In genomic region chr16:29977063-29977462, GRCh38 we compare ENCODE assay signal across 13 cellular contexts. TPM values are rescaled to one million over a fixed set of nuclear protein-coding genes. Genes with fewer than 3 reads are reported as not detected.
DNase-seq lines count a peak whose midpoint lies in the region; ATAC-seq and TF ChIP-seq lines count a peak whose summit lies in the region.
"Had no signal": no experiment of that assay in that cellular context is flagged by ENCODE, and none has a peak within 500 bp of the region (broad histone marks: within the 10 kb centered on the region; RNA-seq: fewer than 3 reads in every experiment).

No MANE protein-coding gene starts in this region.

- CTCF ChIA-PET in naive thymus-derived CD4-positive, alpha-beta T cell (lab: Charles Lee), result no interaction called here

- no peak for TF ChIP-seq EP300 in upper lobe of left lung (IDR thresholded peaks at IDR 0.05)

- peaks cover 0 to 2% (median 0%) of the 10 kb centered on the region in 11 donors for H3K9me3 Mint-ChIP-seq in naive thymus-derived CD4-positive, alpha-beta T cell

- H3K4me1 ChIP-seq in heart right ventricle, result peaks cover 5 to 70% (median 56%) of the 10 kb centered on the region in 9 donors
- H3K4me1 ChIP-seq in naive thymus-derived CD4-positive, alpha-beta T cell (ENCODE audit: control insufficient read depth in 2 of 2, insufficient read depth in 2 of 2, low read length in 2 of 2), result peaks cover 20 to 23% of the 10 kb centered on the region in 2 donors
- H3K4me1 ChIP-seq in upper lobe of left lung, result peaks cover 31 to 55% (median 49%) of the 10 kb centered on the region in 4 donors

- TF ChIP-seq CTCF in heart right ventricle (IDR thresholded peaks at IDR 0.05) (no peak), upper lobe of left lung (IDR thresholded peaks at IDR 0.05) (no peak)

- H3K36me3 ChIP-seq in heart right ventricle (peaks cover 0 to 56% (median 42%) of the 10 kb centered on the region in 9 donors), upper lobe of left lung (peaks cover 38 to 51% (median 42%) of the 10 kb centered on the region in 4 donors)
- peaks cover 12 to 49% (median 14%) of the 10 kb centered on the region in 3 experiments for H3K36me3 ChIP-seq in naive thymus-derived CD4-positive, alpha-beta T cell (ENCODE audit: control insufficient read depth in 2 of 3, insufficient read depth in 3 of 3, low read length in 3 of 3)

- H3K27ac ChIP-seq in heart right ventricle (peak overlapping the region; percentile 55 to 100 (median 94)), upper lobe of left lung (peak overlapping the region; percentile 93 to 98 (median 96))
- no peak overlapping the region for H3K27ac ChIP-seq in naive thymus-derived CD4-positive, alpha-beta T cell (ENCODE audit: low read depth, low read length)

- no peaks in the 10 kb centered on the region for H3K27me3 ChIP-seq in heart right ventricle
- no peaks in the 10 kb centered on the region for H3K27me3 ChIP-seq in naive thymus-derived CD4-positive, alpha-beta T cell (ENCODE audit: control insufficient read depth in 2 of 2, insufficient read depth in 2 of 2, low read length in 2 of 2)
- H3K27me3 ChIP-seq in upper lobe of left lung, result no peaks in the 10 kb centered on the region

- no peaks in the 10 kb centered on the region for H3K9me3 ChIP-seq in heart right ventricle
- no peaks in the 10 kb centered on the region for H3K9me3 ChIP-seq in naive thymus-derived CD4-positive, alpha-beta T cell (ENCODE audit: control insufficient read depth in 2 of 3, low read length in 3 of 3)
- no peaks in the 10 kb centered on the region for H3K9me3 ChIP-seq in upper lobe of left lung

- DNase-seq in heart right ventricle (peak in 1 of 2 donors; percentile 53), left cardiac atrium (no peak), ecto neural progenitor cell (ENCODE audit: low spot score) (peak; percentile 36), upper lobe of left lung (no peak)
- DNase-seq in naive thymus-derived CD4-positive, alpha-beta T cell, result no peak
- no peak for DNase-seq in activated CD4-positive, alpha-beta T cell treated with anti-CD3 and anti-CD28 coated beads for 1 hour
- DNase-seq: activated naive CD4-positive, alpha-beta T cell treated with anti-CD3 and anti-CD28 coated beads, Interleukin-2, amount 50 U/mL, for 16 hours; GF-D8; NCI-H1105 treated with DMSO at 0.1 percent for 48 hours; NCI-H524 treated with DMSO at 0.1 percent for 48 hours; stimulated activated CD4-positive, alpha-beta T cell treated with anti-CD3 and anti-CD28 coated beads, Interleukin-4, amount 100 ng/mL, for 24 hours had no signal

- ATAC-seq in heart right ventricle (peak in 3 of 8 donors; percentile 6 to 19 (median 12)), left cardiac atrium (no peak), upper lobe of left lung (ENCODE audit: low FRiP score in 2 of 2) (no peak), GM18502 (IDR thresholded peaks at IDR 0.05; ENCODE audit: poor library complexity, unreplicated experiment) (no peak), HG03280 (IDR thresholded peaks at IDR 0.05; ENCODE audit: unreplicated experiment) (no peak)
- no peak for ATAC-seq in naive thymus-derived CD4-positive, alpha-beta T cell

- peaks cover 23 to 39% (median 37%) of the 10 kb centered on the region in 7 donors for H3K4me1 Mint-ChIP-seq in naive thymus-derived CD4-positive, alpha-beta T cell

- 39 to 52% methylated on average over 5 of the region's 5 CpGs for WGBS in heart right ventricle, 2 donors
- WGBS in upper lobe of left lung, 2 donors, result 57 to 63% methylated on average over 5 of the region's 5 CpGs

- peaks cover 0 to 26% (median 10%) of the 10 kb centered on the region in 5 donors for H3K36me3 Mint-ChIP-seq in naive thymus-derived CD4-positive, alpha-beta T cell

- POLR2A ChIA-PET in naive thymus-derived CD4-positive, alpha-beta T cell (lab: Charles Lee), result interaction anchor here (6.4 kb wide), 1 partner anchor 15 kb away, joined by 79 read pairs; the partner anchor contains the start of gene TMEM219

- no peaks in the 10 kb centered on the region for H3K27me3 Mint-ChIP-seq in naive thymus-derived CD4-positive, alpha-beta T cell

- peak overlapping the region in 6 of 9 donors; percentile 52 to 86 (median 68) for H3K27ac Mint-ChIP-seq in naive thymus-derived CD4-positive, alpha-beta T cell

- intact Hi-C loops in heart right ventricle (cut with DNase I), result loop anchor here in 6 of 10 donors (1.0 to 10.0 kb wide), 5 partner anchors 18 to 172 kb away; partner anchors contain the start of genes HIRIP3 (in 3 of the 6), KCTD13 (in 1 of the 6), MAZ (in 1 of the 6) and PAGR1 (in 1 of the 6)
- intact Hi-C loops in left cardiac atrium (cut with DNase I), result no loop called here
- intact Hi-C loops in naive thymus-derived CD4-positive, alpha-beta T cell (cut with micrococcal nuclease), result loop anchor here in 1 of 2 donors (10.0 kb wide), 1 partner anchor 428 kb away; the partner anchor contains the start of gene ZNF771

- H3K4me3 Mint-ChIP-seq in naive thymus-derived CD4-positive, alpha-beta T cell, result no peak overlapping the region

- H3K4me3 ChIP-seq in heart right ventricle (peak overlapping the region in 8 of 10 donors; percentile 14 to 99 (median 81)), upper lobe of left lung (peak overlapping the region in 3 of 4 donors; percentile 68 to 98 (median 96))
- no peak overlapping the region for H3K4me3 ChIP-seq in naive thymus-derived CD4-positive, alpha-beta T cell (ENCODE audit: low read length)

- TF ChIP-seq POLR2A in upper lobe of left lung (IDR thresholded peaks at IDR 0.05), result no peak

RNA-seq across cellular contexts. Expression of gene TAOK2, which starts 3.4 kb away (rescaled TPM):
- total RNA-seq in heart right ventricle (10 to 100 TPM; 27.0 to 40.6 (median 32.7) TPM), left cardiac atrium (10 to 100 TPM; 33.6 to 45.8 TPM), upper lobe of left lung (100 to 1,000 TPM in 2 of 6 donors, 10 to 100 TPM in 4; 70.2 to 195 (median 81.5) TPM)
- 10 to 100 TPM; 27.6 to 50.4 TPM for polyA plus RNA-seq in heart right ventricle
- total RNA-seq in naive thymus-derived CD4-positive, alpha-beta T cell, result 10 to 100 TPM; 19.4 to 48.5 (median 42.9) TPM
- 1 to 10 TPM; 2.9 to 8.1 TPM for polyA plus RNA-seq in naive thymus-derived CD4-positive, alpha-beta T cell

RNA-seq across cellular contexts. Expression of gene TMEM219, which starts 15.2 kb away (rescaled TPM):
- total RNA-seq in heart right ventricle, result 100 to 1,000 TPM in 1 of 10 donors, 10 to 100 TPM in 9; 53.0 to 105 (median 67.1) TPM
- 10 to 100 TPM; 80.4 to 85.9 TPM for polyA plus RNA-seq in heart right ventricle
- 10 to 100 TPM; 73.8 to 78.8 TPM for total RNA-seq in left cardiac atrium
- total RNA-seq in naive thymus-derived CD4-positive, alpha-beta T cell, result 10 to 100 TPM; 64.3 to 89.7 (median 74.0) TPM
- polyA plus RNA-seq in naive thymus-derived CD4-positive, alpha-beta T cell, result 100 to 1,000 TPM; 205 to 212 TPM
- 100 to 1,000 TPM in 5 of 6 donors, 10 to 100 TPM in 1; 95.4 to 187 (median 139) TPM for total RNA-seq in upper lobe of left lung

RNA-seq across cellular contexts. Expression of gene HIRIP3, which starts 18.4 kb away (rescaled TPM):
- total RNA-seq in heart right ventricle (10 to 100 TPM; 14.4 to 23.2 (median 17.1) TPM), left cardiac atrium (10 to 100 TPM; 13.0 to 18.4 TPM), upper lobe of left lung (10 to 100 TPM; 11.5 to 28.2 (median 25.0) TPM)
- polyA plus RNA-seq in heart right ventricle, result 10 to 100 TPM; 17.9 to 22.4 TPM
- 10 to 100 TPM; 14.4 to 37.6 (median 17.2) TPM for total RNA-seq in naive thymus-derived CD4-positive, alpha-beta T cell
- 10 to 100 TPM; 22.6 to 32.9 TPM for polyA plus RNA-seq in naive thymus-derived CD4-positive, alpha-beta T cell

RNA-seq across cellular contexts. Expression of gene INO80E, which starts 19.0 kb away (rescaled TPM):
- 10 to 100 TPM; 23.2 to 34.8 (median 30.6) TPM for total RNA-seq in heart right ventricle
- polyA plus RNA-seq in heart right ventricle, result 10 to 100 TPM; 63.2 to 80.4 TPM
- 10 to 100 TPM; 33.6 to 35.9 TPM for total RNA-seq in left cardiac atrium
- total RNA-seq in naive thymus-derived CD4-positive, alpha-beta T cell, result 100 to 1,000 TPM in 2 of 5 experiments, 10 to 100 TPM in 3; 71.7 to 141 (median 95.8) TPM
- 1 to 10 TPM; 4.3 to 9.3 TPM for polyA plus RNA-seq in naive thymus-derived CD4-positive, alpha-beta T cell
- total RNA-seq in upper lobe of left lung, result 10 to 100 TPM; 29.5 to 82.8 (median 55.7) TPM

RNA-seq across cellular contexts. Expression of gene DOC2A, which starts 33.8 kb away (rescaled TPM):
- total RNA-seq in heart right ventricle (under 1 TPM in 4 of 10 donors, not detected in 6; 0.27 to 0.95 (median 0.48) TPM), left cardiac atrium (under 1 TPM; 0.63 to 0.77 TPM), upper lobe of left lung (10 to 100 TPM in 1 of 6 donors, 1 to 10 TPM in 5; 1.2 to 11.0 (median 6.5) TPM)
- 1 to 10 TPM in 1 of 2 donors, under 1 TPM in 1; 0.41 to 2.7 TPM for polyA plus RNA-seq in heart right ventricle
- total RNA-seq in naive thymus-derived CD4-positive, alpha-beta T cell, result under 1 TPM in 2 of 5 experiments, not detected in 3; 0.46 to 0.54 TPM
- under 1 TPM in 1 of 2 donors, not detected in 1; 0.18 TPM for polyA plus RNA-seq in naive thymus-derived CD4-positive, alpha-beta T cell

Comparison
In these comparisons a context has a peak if more than half of its experiments do, and no peak if none do; other contexts are left out.
1. intact Hi-C loops: an anchor here in heart right ventricle (1.0 to 10.0 kb wide); none called in left cardiac atrium.